In the genomic region with DNA sequence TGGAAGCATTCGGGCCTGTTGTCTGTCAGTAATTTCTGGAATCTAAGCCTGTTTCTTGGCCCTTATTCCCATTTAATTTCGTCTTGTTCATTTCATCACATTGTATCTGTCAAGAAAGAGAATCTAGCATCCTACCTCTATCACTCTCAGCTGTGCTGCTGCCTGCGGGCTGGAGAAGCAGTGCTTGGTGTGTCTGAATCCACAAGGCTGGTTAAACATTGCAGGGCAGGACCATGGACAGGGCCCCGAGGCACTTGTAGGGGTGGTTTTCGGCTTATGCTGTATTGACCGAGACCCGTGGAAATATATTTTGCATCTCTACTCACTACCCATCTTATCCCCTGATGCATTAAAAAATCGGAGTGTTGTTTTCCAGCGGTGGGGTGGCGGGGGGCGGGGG, we compare ENCODE assay signal across 1 cellular context.
A peak's percentile ranks its signal among the peaks of the same experiment; 100 is the strongest.
TF ChIP-seq lines count a peak whose summit lies in the region.

No MANE protein-coding gene starts in this region.

TF ChIP-seq in HepG2, 621 proteins besides CTCF, POLR2A, EP300 and RAD21 (continued from another document and continues in another):
- TF ChIP-seq, protein P1, sequence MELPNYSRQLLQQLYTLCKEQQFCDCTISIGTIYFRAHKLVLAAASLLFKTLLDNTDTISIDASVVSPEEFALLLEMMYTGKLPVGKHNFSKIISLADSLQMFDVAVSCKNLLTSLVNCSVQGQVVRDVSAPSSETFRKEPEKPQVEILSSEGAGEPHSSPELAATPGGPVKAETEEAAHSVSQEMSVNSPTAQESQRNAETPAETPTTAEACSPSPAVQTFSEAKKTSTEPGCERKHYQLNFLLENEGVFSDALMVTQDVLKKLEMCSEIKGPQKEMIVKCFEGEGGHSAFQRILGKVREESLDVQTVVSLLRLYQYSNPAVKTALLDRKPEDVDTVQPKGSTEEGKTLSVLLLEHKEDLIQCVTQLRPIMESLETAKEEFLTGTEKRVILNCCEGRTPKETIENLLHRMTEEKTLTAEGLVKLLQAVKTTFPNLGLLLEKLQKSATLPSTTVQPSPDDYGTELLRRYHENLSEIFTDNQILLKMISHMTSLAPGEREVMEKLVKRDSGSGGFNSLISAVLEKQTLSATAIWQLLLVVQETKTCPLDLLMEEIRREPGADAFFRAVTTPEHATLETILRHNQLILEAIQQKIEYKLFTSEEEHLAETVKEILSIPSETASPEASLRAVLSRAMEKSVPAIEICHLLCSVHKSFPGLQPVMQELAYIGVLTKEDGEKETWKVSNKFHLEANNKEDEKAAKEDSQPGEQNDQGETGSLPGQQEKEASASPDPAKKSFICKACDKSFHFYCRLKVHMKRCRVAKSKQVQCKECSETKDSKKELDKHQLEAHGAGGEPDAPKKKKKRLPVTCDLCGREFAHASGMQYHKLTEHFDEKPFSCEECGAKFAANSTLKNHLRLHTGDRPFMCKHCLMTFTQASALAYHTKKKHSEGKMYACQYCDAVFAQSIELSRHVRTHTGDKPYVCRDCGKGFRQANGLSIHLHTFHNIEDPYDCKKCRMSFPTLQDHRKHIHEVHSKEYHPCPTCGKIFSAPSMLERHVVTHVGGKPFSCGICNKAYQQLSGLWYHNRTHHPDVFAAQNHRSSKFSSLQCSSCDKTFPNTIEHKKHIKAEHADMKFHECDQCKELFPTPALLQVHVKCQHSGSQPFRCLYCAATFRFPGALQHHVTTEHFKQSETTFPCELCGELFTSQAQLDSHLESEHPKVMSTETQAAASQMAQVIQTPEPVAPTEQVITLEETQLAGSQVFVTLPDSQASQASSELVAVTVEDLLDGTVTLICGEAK (IDR thresholded peaks at IDR 0.05) = no peak
- TF ChIP-seq, protein P1 (CRISPR knock-in tag; IDR thresholded peaks at IDR 0.05) = no peak
- TF ChIP-seq POLR2AphosphoS2 (IDR thresholded peaks at IDR 0.05; ENCODE audit: low read depth, low read length) (no peak), HNRNPL (IDR thresholded peaks at IDR 0.05; ENCODE audit: low read depth, low read length) (no peak), ZNF124 (CRISPR knock-in tag; IDR thresholded peaks at IDR 0.05) (peak; percentile 66; the same call in 1 of the 2 replicates), RAD51 (IDR thresholded peaks at IDR 0.05; ENCODE audit: borderline replicate concordance) (no peak), HOXA9 (CRISPR knock-in tag; IDR thresholded peaks at IDR 0.05; ENCODE audit: borderline replicate concordance) (peak; percentile 40; the same call in 1 of the 2 replicates), MIER2 (CRISPR knock-in tag; IDR thresholded peaks at IDR 0.05) (peak; percentile 98), KDM6A (CRISPR knock-in tag; IDR thresholded peaks at IDR 0.05; ENCODE audit: low read depth) (no peak), ZNF614 (CRISPR knock-in tag; IDR thresholded peaks at IDR 0.05; ENCODE audit: borderline replicate concordance) (peak; percentile 56; the same call in 1 of the 2 replicates), ZNF20 (CRISPR knock-in tag; IDR thresholded peaks at IDR 0.05) (no peak), GPN1 (CRISPR knock-in tag; IDR thresholded peaks at IDR 0.05; ENCODE audit: borderline replicate concordance) (0 out of 2 replicates have a peak, but pooled peaks have one; percentile 71), TSC22D2 (CRISPR knock-in tag; IDR thresholded peaks at IDR 0.05; ENCODE audit: borderline replicate concordance) (peak; percentile 93), GATAD1 (CRISPR knock-in tag; IDR thresholded peaks at IDR 0.05) (peak; percentile 68), ZNF12 (CRISPR knock-in tag; IDR thresholded peaks at IDR 0.05) (peak; percentile 67; the same call in 1 of the 2 replicates), PTBP1 (IDR thresholded peaks at IDR 0.05; ENCODE audit: low read depth, low read length, poor library complexity, severe bottlenecking) (no peak), KLF6 (CRISPR knock-in tag; IDR thresholded peaks at IDR 0.05) (peak; percentile 94), MXD4 (CRISPR knock-in tag; IDR thresholded peaks at IDR 0.05) (peak; percentile 57; the same call in 1 of the 2 replicates), ZNF441 (CRISPR knock-in tag; IDR thresholded peaks at IDR 0.05; ENCODE audit: borderline replicate concordance) (peak; percentile 87), ZNF75D (CRISPR knock-in tag; IDR thresholded peaks at IDR 0.05; ENCODE audit: borderline replicate concordance) (no peak), ZNF367 (CRISPR knock-in tag; IDR thresholded peaks at IDR 0.05; ENCODE audit: borderline replicate concordance) (peak; percentile 58; the same call in 1 of the 2 replicates), PPARG (CRISPR knock-in tag; conservative IDR thresholded peaks at IDR 0.05) (0 out of 2 replicates have a peak, but pooled peaks have one; percentile 40), RXRB (CRISPR knock-in tag; IDR thresholded peaks at IDR 0.05; ENCODE audit: borderline replicate concordance) (peak; percentile 51), PHB2 (IDR thresholded peaks at IDR 0.05; ENCODE audit: partially characterized antibody) (no peak), EZH2 (conservative IDR thresholded peaks at IDR 0.05; ENCODE audit: low read depth, low read length) (no peak), POLR2AphosphoS5 (IDR thresholded peaks at IDR 0.05; ENCODE audit: low read depth, low read length) (no peak), ZBTB38 (CRISPR knock-in tag; IDR thresholded peaks at IDR 0.05) (no peak), ZNF563 (CRISPR knock-in tag; IDR thresholded peaks at IDR 0.05) (no peak), FOXO1 (CRISPR knock-in tag; IDR thresholded peaks at IDR 0.05) (0 out of 2 replicates have a peak, but pooled peaks have one; percentile 41)
- TF ChIP-seq, protein P2, sequence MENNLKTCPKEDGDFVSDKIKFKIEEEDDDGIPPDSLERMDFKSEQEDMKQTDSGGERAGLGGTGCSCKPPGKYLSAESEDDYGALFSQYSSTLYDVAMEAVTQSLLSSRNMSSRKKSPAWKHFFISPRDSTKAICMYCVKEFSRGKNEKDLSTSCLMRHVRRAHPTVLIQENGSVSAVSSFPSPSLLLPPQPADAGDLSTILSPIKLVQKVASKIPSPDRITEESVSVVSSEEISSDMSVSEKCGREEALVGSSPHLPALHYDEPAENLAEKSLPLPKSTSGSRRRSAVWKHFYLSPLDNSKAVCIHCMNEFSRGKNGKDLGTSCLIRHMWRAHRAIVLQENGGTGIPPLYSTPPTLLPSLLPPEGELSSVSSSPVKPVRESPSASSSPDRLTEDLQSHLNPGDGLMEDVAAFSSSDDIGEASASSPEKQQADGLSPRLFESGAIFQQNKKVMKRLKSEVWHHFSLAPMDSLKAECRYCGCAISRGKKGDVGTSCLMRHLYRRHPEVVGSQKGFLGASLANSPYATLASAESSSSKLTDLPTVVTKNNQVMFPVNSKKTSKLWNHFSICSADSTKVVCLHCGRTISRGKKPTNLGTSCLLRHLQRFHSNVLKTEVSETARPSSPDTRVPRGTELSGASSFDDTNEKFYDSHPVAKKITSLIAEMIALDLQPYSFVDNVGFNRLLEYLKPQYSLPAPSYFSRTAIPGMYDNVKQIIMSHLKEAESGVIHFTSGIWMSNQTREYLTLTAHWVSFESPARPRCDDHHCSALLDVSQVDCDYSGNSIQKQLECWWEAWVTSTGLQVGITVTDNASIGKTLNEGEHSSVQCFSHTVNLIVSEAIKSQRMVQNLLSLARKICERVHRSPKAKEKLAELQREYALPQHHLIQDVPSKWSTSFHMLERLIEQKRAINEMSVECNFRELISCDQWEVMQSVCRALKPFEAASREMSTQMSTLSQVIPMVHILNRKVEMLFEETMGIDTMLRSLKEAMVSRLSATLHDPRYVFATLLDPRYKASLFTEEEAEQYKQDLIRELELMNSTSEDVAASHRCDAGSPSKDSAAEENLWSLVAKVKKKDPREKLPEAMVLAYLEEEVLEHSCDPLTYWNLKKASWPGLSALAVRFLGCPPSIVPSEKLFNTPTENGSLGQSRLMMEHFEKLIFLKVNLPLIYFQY (CRISPR knock-in tag; IDR thresholded peaks at IDR 0.05; ENCODE audit: borderline replicate concordance) = peak; percentile 67; the same call in 1 of the 2 replicates
- TF ChIP-seq, protein P3, sequence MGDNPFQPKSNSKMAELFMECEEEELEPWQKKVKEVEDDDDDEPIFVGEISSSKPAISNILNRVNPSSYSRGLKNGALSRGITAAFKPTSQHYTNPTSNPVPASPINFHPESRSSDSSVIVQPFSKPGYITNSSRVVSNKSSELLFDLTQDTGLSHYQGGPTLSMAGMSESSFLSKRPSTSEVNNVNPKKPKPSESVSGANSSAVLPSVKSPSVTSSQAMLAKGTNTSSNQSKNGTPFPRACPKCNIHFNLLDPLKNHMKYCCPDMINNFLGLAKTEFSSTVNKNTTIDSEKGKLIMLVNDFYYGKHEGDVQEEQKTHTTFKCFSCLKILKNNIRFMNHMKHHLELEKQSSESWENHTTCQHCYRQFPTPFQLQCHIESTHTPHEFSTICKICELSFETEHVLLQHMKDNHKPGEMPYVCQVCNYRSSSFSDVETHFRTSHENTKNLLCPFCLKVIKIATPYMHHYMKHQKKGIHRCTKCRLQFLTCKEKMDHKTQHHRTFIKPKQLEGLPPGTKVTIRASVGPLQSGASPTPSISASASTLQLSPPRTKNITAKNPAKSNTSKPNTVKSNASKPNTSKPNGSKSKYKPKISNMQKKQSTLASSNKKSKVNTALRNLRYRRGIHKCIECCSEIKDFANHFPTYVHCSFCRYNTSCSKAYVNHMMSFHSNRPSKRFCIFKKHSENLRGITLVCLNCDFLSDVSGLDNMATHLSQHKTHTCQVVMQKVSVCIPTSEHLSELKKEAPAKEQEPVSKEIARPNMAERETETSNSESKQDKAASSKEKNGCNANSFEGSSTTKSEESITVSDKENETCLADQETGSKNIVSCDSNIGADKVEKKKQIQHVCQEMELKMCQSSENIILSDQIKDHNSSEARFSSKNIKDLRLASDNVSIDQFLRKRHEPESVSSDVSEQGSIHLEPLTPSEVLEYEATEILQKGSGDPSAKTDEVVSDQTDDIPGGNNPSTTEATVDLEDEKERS (CRISPR knock-in tag; IDR thresholded peaks at IDR 0.05) = no peak
- TF ChIP-seq, protein P4, sequence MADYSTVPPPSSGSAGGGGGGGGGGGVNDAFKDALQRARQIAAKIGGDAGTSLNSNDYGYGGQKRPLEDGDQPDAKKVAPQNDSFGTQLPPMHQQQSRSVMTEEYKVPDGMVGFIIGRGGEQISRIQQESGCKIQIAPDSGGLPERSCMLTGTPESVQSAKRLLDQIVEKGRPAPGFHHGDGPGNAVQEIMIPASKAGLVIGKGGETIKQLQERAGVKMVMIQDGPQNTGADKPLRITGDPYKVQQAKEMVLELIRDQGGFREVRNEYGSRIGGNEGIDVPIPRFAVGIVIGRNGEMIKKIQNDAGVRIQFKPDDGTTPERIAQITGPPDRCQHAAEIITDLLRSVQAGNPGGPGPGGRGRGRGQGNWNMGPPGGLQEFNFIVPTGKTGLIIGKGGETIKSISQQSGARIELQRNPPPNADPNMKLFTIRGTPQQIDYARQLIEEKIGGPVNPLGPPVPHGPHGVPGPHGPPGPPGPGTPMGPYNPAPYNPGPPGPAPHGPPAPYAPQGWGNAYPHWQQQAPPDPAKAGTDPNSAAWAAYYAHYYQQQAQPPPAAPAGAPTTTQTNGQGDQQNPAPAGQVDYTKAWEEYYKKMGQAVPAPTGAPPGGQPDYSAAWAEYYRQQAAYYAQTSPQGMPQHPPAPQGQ (CRISPR knock-in tag; IDR thresholded peaks at IDR 0.05; ENCODE audit: borderline replicate concordance) = no peak
- TF ChIP-seq, protein P5, sequence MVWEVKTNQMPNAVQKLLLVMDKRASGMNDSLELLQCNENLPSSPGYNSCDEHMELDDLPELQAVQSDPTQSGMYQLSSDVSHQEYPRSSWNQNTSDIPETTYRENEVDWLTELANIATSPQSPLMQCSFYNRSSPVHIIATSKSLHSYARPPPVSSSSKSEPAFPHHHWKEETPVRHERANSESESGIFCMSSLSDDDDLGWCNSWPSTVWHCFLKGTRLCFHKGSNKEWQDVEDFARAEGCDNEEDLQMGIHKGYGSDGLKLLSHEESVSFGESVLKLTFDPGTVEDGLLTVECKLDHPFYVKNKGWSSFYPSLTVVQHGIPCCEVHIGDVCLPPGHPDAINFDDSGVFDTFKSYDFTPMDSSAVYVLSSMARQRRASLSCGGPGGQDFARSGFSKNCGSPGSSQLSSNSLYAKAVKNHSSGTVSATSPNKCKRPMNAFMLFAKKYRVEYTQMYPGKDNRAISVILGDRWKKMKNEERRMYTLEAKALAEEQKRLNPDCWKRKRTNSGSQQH (CRISPR knock-in tag; IDR thresholded peaks at IDR 0.05; ENCODE audit: low read depth) = peak; percentile 92
- TF ChIP-seq, protein P6, sequence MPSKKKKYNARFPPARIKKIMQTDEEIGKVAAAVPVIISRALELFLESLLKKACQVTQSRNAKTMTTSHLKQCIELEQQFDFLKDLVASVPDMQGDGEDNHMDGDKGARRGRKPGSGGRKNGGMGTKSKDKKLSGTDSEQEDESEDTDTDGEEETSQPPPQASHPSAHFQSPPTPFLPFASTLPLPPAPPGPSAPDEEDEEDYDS (CRISPR knock-in tag; IDR thresholded peaks at IDR 0.05) = peak; percentile 38; the same call in 1 of the 2 replicates
- TF ChIP-seq, protein P7, sequence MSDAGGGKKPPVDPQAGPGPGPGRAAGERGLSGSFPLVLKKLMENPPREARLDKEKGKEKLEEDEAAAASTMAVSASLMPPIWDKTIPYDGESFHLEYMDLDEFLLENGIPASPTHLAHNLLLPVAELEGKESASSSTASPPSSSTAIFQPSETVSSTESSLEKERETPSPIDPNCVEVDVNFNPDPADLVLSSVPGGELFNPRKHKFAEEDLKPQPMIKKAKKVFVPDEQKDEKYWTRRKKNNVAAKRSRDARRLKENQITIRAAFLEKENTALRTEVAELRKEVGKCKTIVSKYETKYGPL (CRISPR knock-in tag; IDR thresholded peaks at IDR 0.05) = peak; percentile 65; the same call in 1 of the 2 replicates
